Comparison of ENCODE assay signal across 1 cellular context in genomic region chr6:41460742-41461336, GRCh38.
TF ChIP-seq lines count a peak whose summit lies in the region.

No MANE protein-coding gene starts in this region.

TF ChIP-seq in HCT116, 20 proteins besides CTCF, POLR2A, EP300 and RAD21 (continued from another document):
- TF ChIP-seq MAX (IDR thresholded peaks at IDR 0.05) (no peak), EGR1 (IDR thresholded peaks at IDR 0.05; ENCODE audit: low read depth) (no peak), ELF1 (IDR thresholded peaks at IDR 0.05; ENCODE audit: borderline replicate concordance, low read depth) (no peak), ZNF274 (IDR thresholded peaks at IDR 0.05; ENCODE audit: low read depth, low read length) (no peak), REST (IDR thresholded peaks at IDR 0.05; ENCODE audit: low read depth) (no peak), SRF (IDR thresholded peaks at IDR 0.05; ENCODE audit: low read depth) (no peak), JUND (IDR thresholded peaks at IDR 0.05) (no peak)
